29 cellular contexts compared by ENCODE assay signal in genomic region chr9:37971107-37971459, GRCh38.
DNase-seq lines count a peak whose midpoint lies in the region; ATAC-seq, FAIRE-seq and TF ChIP-seq lines count a peak whose summit lies in the region.
"Had no signal": no experiment of that assay in that cellular context is flagged by ENCODE, and none has a peak within 500 bp of the region (broad histone marks: within the 10 kb centered on the region; RNA-seq: fewer than 3 reads in every experiment).

No MANE protein-coding gene starts in this region.

- ATAC-seq in activated CD4-positive, alpha-beta T cell treated with anti-CD3 and anti-CD28 coated beads for 36 hours = peak; percentile 73
- no peak for ATAC-seq in GM21786 (IDR thresholded peaks at IDR 0.05; ENCODE audit: unreplicated experiment)
- ATAC-seq: esophagus mucosa, gastrocnemius medialis, GM23338, lower lobe of right lung had no signal

- no peak for TF ChIP-seq POLR2A in H1 (IDR thresholded peaks at IDR 0.05; ENCODE audit: control extremely low read depth in 1 of 2, low read depth in 2 of 2, low read length in 2 of 2)

- no peaks in the 10 kb centered on the region for H3K9me3 Mint-ChIP-seq in activated CD4-positive, alpha-beta T cell treated with anti-CD3 and anti-CD28 coated beads for 36 hours (ENCODE audit: low read depth)
- H3K9me3 Mint-ChIP-seq: activated CD4-positive, alpha-beta T cell treated with anti-CD3 and anti-CD28 coated beads, Interleukin-2, amount 10 ng/mL, durations not matched to agents 24 days and 14 days; GM23338; stimulated activated naive CD8-positive, alpha-beta T cell treated with anti-CD3 and anti-CD28 coated beads, Interleukin-15, Interleukin-2, amounts not matched to agents 100 ng/mL and 50 ng/mL, for 24 hours; T-helper 1 cell treated with Interleukin-12 subunit alpha and Interleukin-12 subunit beta and Interleukin-4 antibody, amounts not matched to agents 30 μg/mL and 1 μg/mL, for 36 hours had no signal

- no peaks in the 10 kb centered on the region for H3F3A ChIP-seq in smooth muscle cell (ENCODE audit: low read depth)

- H3K79me1 ChIP-seq in H1 (ENCODE audit: low read depth, low read length) = no peaks in the 10 kb centered on the region

- TF ChIP-seq RAD21 in H1 (IDR thresholded peaks at IDR 0.05 in 1 of 2, conservative IDR thresholded peaks at IDR 0.05 in 1 of 2; ENCODE audit: low read depth in 2 of 2, low read length in 2 of 2) = no peak

- H3K4me3 Mint-ChIP-seq in activated CD4-positive, alpha-beta T cell treated with anti-CD3 and anti-CD28 coated beads for 36 hours = no peak overlapping the region
- H3K4me3 Mint-ChIP-seq: activated CD4-positive, alpha-beta T cell treated with anti-CD3 and anti-CD28 coated beads, Interleukin-2, amount 10 ng/mL, durations not matched to agents 24 days and 14 days; B cell; GM23338; stimulated activated naive CD8-positive, alpha-beta T cell treated with anti-CD3 and anti-CD28 coated beads, Interleukin-15, Interleukin-2, amounts not matched to agents 100 ng/mL and 50 ng/mL, for 24 hours; T-helper 1 cell treated with Interleukin-12 subunit alpha and Interleukin-12 subunit beta and Interleukin-4 antibody, amounts not matched to agents 30 μg/mL and 1 μg/mL, for 36 hours had no signal

- peaks cover 0 to 3% (median 0%) of the 10 kb centered on the region in 4 experiments; a peak in 2 of 8 replicates for H3K36me3 ChIP-seq in H1 (ENCODE audit: control insufficient read depth in 2 of 4, insufficient read depth in 4 of 4, low read length in 3 of 4)
- H3K36me3 ChIP-seq in smooth muscle cell (ENCODE audit: low read depth) = no peaks in the 10 kb centered on the region
- H3K36me3 ChIP-seq: gastrocnemius medialis had no signal

- H3K4me1 Mint-ChIP-seq in activated CD4-positive, alpha-beta T cell treated with anti-CD3 and anti-CD28 coated beads for 36 hours = peaks cover 9% of the 10 kb centered on the region
- H3K4me1 Mint-ChIP-seq: B cell had no signal

- H3K79me2 ChIP-seq in H1 (ENCODE audit: control insufficient read depth in 1 of 2, insufficient read depth in 2 of 2, low read length in 2 of 2) = no peaks in the 10 kb centered on the region
- H3K79me2 ChIP-seq in smooth muscle cell (ENCODE audit: low read depth) = peaks cover 48% of the 10 kb centered on the region

- H3K9me3 ChIP-seq in H1 (ENCODE audit: insufficient read depth in 2 of 2, low read depth in 1 of 2, low read length in 1 of 2) (no peaks in the 10 kb centered on the region), smooth muscle cell (replicated peaks; ENCODE audit: low read depth) (no peaks in the 10 kb centered on the region)
- H3K9me3 ChIP-seq: ascending aorta, gastrocnemius medialis, lower lobe of right lung, Peyer's patch, tibial artery had no signal

- no peak overlapping the region for H2AK5ac ChIP-seq in H1 (ENCODE audit: low read depth, low read length)

- no peak overlapping the region for H2AFZ ChIP-seq in H1 (ENCODE audit: low read length)
- H2AFZ ChIP-seq in smooth muscle cell (ENCODE audit: low read depth) = no peak overlapping the region
- H2AFZ ChIP-seq: GM23338 had no signal

- no peak for TF ChIP-seq EP300 in H1 (IDR thresholded peaks at IDR 0.05; ENCODE audit: borderline replicate concordance in 1 of 2, low read depth in 2 of 2, low read length in 2 of 2)

- CTCF ChIA-PET in activated CD4-positive, alpha-beta T cell treated with anti-CD3 and anti-CD28 coated beads for 36 hours (lab: Charles Lee) = interaction anchor here (1.3 kb wide), 1 partner anchor 45 kb away, joined by 3 read pairs; no protein-coding TSS in a partner anchor
- CTCF ChIA-PET in H1 (lab: Charles Lee; ENCODE audit: partially characterized antibody) = interaction anchor here (0.8 to 1.5 kb wide), 9 partner anchors 10 to 292 kb away, joined by 3 to 4 read pairs (median 3); no protein-coding TSS in a partner anchor

- no peak overlapping the region for H4K5ac ChIP-seq in H1 (ENCODE audit: insufficient read length, low read depth, low read length)

- no peak overlapping the region for H3K14ac ChIP-seq in H1 (ENCODE audit: insufficient read length)

- no peak overlapping the region for H3K4ac ChIP-seq in H1 (replicated peaks; ENCODE audit: insufficient read length, low read depth, low read length)

- H3K4me3 ChIP-seq in H1 (ENCODE audit: extremely low read depth in 1 of 4, insufficient read depth in 2 of 4, low read depth in 3 of 4, low read length in 4 of 4) (no peak overlapping the region), smooth muscle cell (no peak overlapping the region)
- H3K4me3 ChIP-seq: ascending aorta, gastrocnemius medialis, GM23338, lower lobe of right lung, Peyer's patch, skin epidermis, tibial artery had no signal

- H3K56ac ChIP-seq in H1 (replicated peaks; ENCODE audit: insufficient read length, low read depth, low read length) = no peak overlapping the region

- no peak overlapping the region for H2BK12ac ChIP-seq in H1 (ENCODE audit: low read depth, low read length)

- no peak overlapping the region for H2BK15ac ChIP-seq in H1 (ENCODE audit: low read length)

- H3K18ac ChIP-seq in H1 (ENCODE audit: extremely low read depth, low read length) = no peak overlapping the region

- H4K8ac ChIP-seq in H1 (ENCODE audit: extremely low read depth, insufficient read depth, low read length) = peak overlapping the region; percentile 43; the same call in 1 of the 2 replicates

- POLR2A ChIA-PET in activated CD4-positive, alpha-beta T cell treated with anti-CD3 and anti-CD28 coated beads for 36 hours (lab: Charles Lee) = interaction anchor here (0.6 kb wide), 1 partner anchor 18 kb away, joined by 3 read pairs; no protein-coding TSS in a partner anchor
- POLR2A ChIA-PET in H1 (lab: Charles Lee; ENCODE audit: partially characterized antibody) = no interaction called here

- H3K23ac ChIP-seq in H1 (ENCODE audit: insufficient read length) = no peak overlapping the region

- H3K27ac ChIP-seq in H1 (ENCODE audit: low read depth, low read length) (no peak overlapping the region), smooth muscle cell (ENCODE audit: low read depth) (peak overlapping the region; percentile 93)
- H3K27ac ChIP-seq: ascending aorta, gastrocnemius medialis, lower lobe of right lung, Peyer's patch, skin epidermis, tibial artery had no signal

- no peak for TF ChIP-seq CTCF in H1 (IDR thresholded peaks at IDR 0.05; ENCODE audit: control extremely low read depth in 1 of 3, insufficient read depth in 1 of 3, low read depth in 1 of 3, low read length in 3 of 3)
- no peak for TF ChIP-seq CTCF in smooth muscle cell (IDR thresholded peaks at IDR 0.05; ENCODE audit: borderline replicate concordance, insufficient read depth, poor library complexity, severe bottlenecking)

- WGBS in H1 (ENCODE audit: extremely low coverage in 1 of 2, insufficient coverage in 1 of 2, insufficient read length in 1 of 2, insufficient replicate concordance in 2 of 2, low coverage in 1 of 2, low lambda C conversion rate in 2 of 2, missing lambda C conversion rate in 1 of 2), 2 experiments = 86% methylated on average over 7 of the region's 7 CpGs; no CpG with 5 or more reads in 1 of the 2 experiments
- WGBS in smooth muscle cell (ENCODE audit: low lambda C conversion rate) = 76% methylated on average over 7 of the region's 7 CpGs

- H3K27me3 ChIP-seq in H1 (replicated peaks in 1 of 4; ENCODE audit: control insufficient read depth in 3 of 4, extremely low read depth in 1 of 4, insufficient read depth in 3 of 4, low read length in 3 of 4) (no peaks in the 10 kb centered on the region), smooth muscle cell (ENCODE audit: low read depth) (no peaks in the 10 kb centered on the region)
- H3K27me3 ChIP-seq: ascending aorta, gastrocnemius medialis, Peyer's patch, tibial artery had no signal

- H4K91ac ChIP-seq in H1 (replicated peaks; ENCODE audit: insufficient read length, low read length) = no peak overlapping the region

- no peak overlapping the region for H3K27ac Mint-ChIP-seq in activated CD4-positive, alpha-beta T cell treated with anti-CD3 and anti-CD28 coated beads for 36 hours
- H3K27ac Mint-ChIP-seq: activated CD4-positive, alpha-beta T cell treated with anti-CD3 and anti-CD28 coated beads, Interleukin-2, amount 10 ng/mL, durations not matched to agents 24 days and 14 days; B cell; GM23338; stimulated activated naive CD8-positive, alpha-beta T cell treated with anti-CD3 and anti-CD28 coated beads, Interleukin-15, Interleukin-2, amounts not matched to agents 100 ng/mL and 50 ng/mL, for 24 hours; T-helper 1 cell treated with Interleukin-12 subunit alpha and Interleukin-12 subunit beta and Interleukin-4 antibody, amounts not matched to agents 30 μg/mL and 1 μg/mL, for 36 hours had no signal

- DNase-seq in activated CD4-positive, alpha-beta T cell treated with anti-CD3 and anti-CD28 coated beads for 36 hours = peak; percentile 27
- DNase-seq in activated CD4-positive, alpha-beta T cell treated with anti-CD3 and anti-CD28 coated beads for 4 hours = no peak
- DNase-seq in HT1080 (ENCODE audit: low read depth) (peak; percentile 13), H1 (ENCODE audit: low read depth in 1 of 2, low spot score in 2 of 2) (no peak), smooth muscle cell (lab: John Stamatoyannopoulos, UW; ENCODE audit: unreplicated experiment) (no peak), NCI-H345 (lab: John Stamatoyannopoulos, UW) (no peak), NCI-H1417 treated with DMSO at 0.1 percent for 48 hours (lab: John Stamatoyannopoulos, UW) (no peak)
- DNase-seq: 8988T; activated CD4-positive, alpha-beta T cell treated with anti-CD3 and anti-CD28 coated beads, Interleukin-2, amount 10 ng/mL, durations not matched to agents 24 days and 14 days; activated naive CD4-positive, alpha-beta T cell treated with Interleukin-2 at 50 U/mL for 16 hours; cerebellar nuclear complex; DMS79 treated with DMSO at 0.1 percent for 48 hours; effector CD8-positive, alpha-beta T cell; gastrocnemius medialis; islet precursor cell; lower lobe of right lung; NCI-H2107; NCI-H524; Peyer's patch; stimulated activated CD4-positive, alpha-beta T cell treated with anti-CD3 and anti-CD28 coated beads, Interleukin-2, amount 100 ng/mL, for 48 hours; tibial artery had no signal

- no peak overlapping the region for H3K4me2 ChIP-seq in H1 (ENCODE audit: insufficient read depth in 1 of 2, low read depth in 2 of 2, low read length in 2 of 2)
- no peak overlapping the region for H3K4me2 ChIP-seq in smooth muscle cell
- H3K4me2 ChIP-seq: GM23338 had no signal

- no peaks in the 10 kb centered on the region; a peak in 1 of 7 replicates for H3K4me1 ChIP-seq in H1 (replicated peaks in 1 of 4; ENCODE audit: control insufficient read depth in 3 of 4, insufficient read depth in 4 of 4, low read length in 3 of 4)
- H3K4me1 ChIP-seq in smooth muscle cell (ENCODE audit: low read depth) = peaks cover 5% of the 10 kb centered on the region
- H3K4me1 ChIP-seq: gastrocnemius medialis had no signal

- H2BK120ac ChIP-seq in H1 (replicated peaks; ENCODE audit: low read depth, low read length) = no peak overlapping the region

- no peak overlapping the region for H3K9ac ChIP-seq in H1 (replicated peaks in 1 of 4; ENCODE audit: extremely low read depth in 1 of 4, low read depth in 3 of 4, low read length in 3 of 4)
- H3K9ac ChIP-seq in smooth muscle cell (ENCODE audit: low read depth) = no peak overlapping the region

- no peak overlapping the region for H2BK20ac ChIP-seq in H1 (ENCODE audit: low read length)

- intact Hi-C loops in activated CD4-positive, alpha-beta T cell treated with anti-CD3 and anti-CD28 coated beads for 36 hours (cut with DNase I, micrococcal nuclease) = no loop called here

- no peaks in the 10 kb centered on the region for H3K36me3 Mint-ChIP-seq in activated CD4-positive, alpha-beta T cell treated with anti-CD3 and anti-CD28 coated beads for 36 hours (ENCODE audit: low read depth)

- H3K23me2 ChIP-seq in H1 (ENCODE audit: low read depth, low read length) = no peaks in the 10 kb centered on the region

- peaks cover 3 to 5% of the 10 kb centered on the region in 2 experiments for H4K20me1 ChIP-seq in H1 (replicated peaks in 1 of 2; ENCODE audit: control insufficient read depth in 1 of 2, insufficient read depth in 2 of 2, low read length in 2 of 2)
- H4K20me1 ChIP-seq in smooth muscle cell (ENCODE audit: low read depth) = peaks cover 26% of the 10 kb centered on the region

- FAIRE-seq in H1 (lab: Jason Lieb, UNC) = no peak

- H2BK5ac ChIP-seq in H1 (ENCODE audit: low read depth, low read length) = no peak overlapping the region

- no peaks in the 10 kb centered on the region for H3K27me3 Mint-ChIP-seq in activated CD4-positive, alpha-beta T cell treated with anti-CD3 and anti-CD28 coated beads for 36 hours
- H3K27me3 Mint-ChIP-seq: activated CD4-positive, alpha-beta T cell treated with anti-CD3 and anti-CD28 coated beads, Interleukin-2, amount 10 ng/mL, durations not matched to agents 24 days and 14 days; stimulated activated naive CD8-positive, alpha-beta T cell treated with anti-CD3 and anti-CD28 coated beads, Interleukin-15, Interleukin-2, amounts not matched to agents 100 ng/mL and 50 ng/mL, for 24 hours had no signal

Comparison
In these comparisons a context has a peak if more than half of its experiments do, and no peak if none do; other contexts are left out.
1. DNase-seq: peak in activated CD4-positive, alpha-beta T cell treated with anti-CD3 and anti-CD28 coated beads for 36 hours (single experiment) and HT1080 (single experiment); none in activated CD4-positive, alpha-beta T cell treated with anti-CD3 and anti-CD28 coated beads for 4 hours (0 of 2), H1 (0 of 2), smooth muscle cell (single experiment), NCI-H345 (single experiment) and NCI-H1417 treated with DMSO at 0.1 percent for 48 hours (single experiment).